Comparison of ENCODE assay signal across 13 cellular contexts in genomic region chr3:112072387-112073060, GRCh38. TPM values are rescaled to one million over a fixed set of nuclear protein-coding genes. Genes with fewer than 3 reads are reported as not detected.
A peak's percentile ranks its signal among the peaks of the same experiment; 100 is the strongest.
DNase-seq lines count a peak whose midpoint lies in the region; ATAC-seq and TF ChIP-seq lines count a peak whose summit lies in the region.
"Not testable (repeated sequence)": the region's sequence is repeated elsewhere in the genome, so short reads cannot be mapped to it uniquely, and the experiment has no call there.
"Had no signal": no experiment of that assay in that cellular context is flagged by ENCODE, and none has a peak within 500 bp of the region (broad histone marks: within the 10 kb centered on the region; RNA-seq: fewer than 3 reads in every experiment).

No MANE protein-coding gene starts in this region.

- peak; percentile 73 to 79 for ATAC-seq in naive thymus-derived CD8-positive, alpha-beta T cell

- POLR2A ChIA-PET in MCF 10A (lab: Yijun Ruan, JAX): interaction anchor here (0.9 to 1.9 kb wide), 3 partner anchors 10 to 94 kb away, joined by 3 to 4 read pairs (median 3); partner anchors contain the start of genes ABHD10 and C3orf52
- POLR2A ChIA-PET in naive thymus-derived CD8-positive, alpha-beta T cell (lab: Charles Lee): interaction anchor here (0.7 to 1.8 kb wide), 5 partner anchors 13 to 425 kb away, joined by 3 to 7 read pairs (median 3); partner anchors contain the start of genes ABHD10 and GCSAM

- peaks cover 17% of the 10 kb centered on the region for H3K9me3 Mint-ChIP-seq in activated T-helper 2 cell treated with anti-CD3 and anti-CD28 coated beads, Interferon-gamma antibody, Interleukin-2, Interleukin-4, amounts not matched to agents 10 μg/mL and 5 μg/mL and 100 μg/mL, durations not matched to agents 14 hours and 24 hours and 36 hours
- not testable (repeated sequence) for H3K9me3 Mint-ChIP-seq in MCF 10A (ENCODE audit: unreplicated experiment); naive thymus-derived CD8-positive, alpha-beta T cell

- H3K4me3 Mint-ChIP-seq in activated T-helper 2 cell treated with anti-CD3 and anti-CD28 coated beads, Interferon-gamma antibody, Interleukin-2, Interleukin-4, amounts not matched to agents 10 μg/mL and 5 μg/mL and 100 μg/mL, durations not matched to agents 14 hours and 24 hours and 36 hours (ENCODE audit: low read depth): peak overlapping the region; percentile 20
- not testable (repeated sequence) for H3K4me3 Mint-ChIP-seq in MCF 10A (ENCODE audit: unreplicated experiment)
- H3K4me3 Mint-ChIP-seq in naive thymus-derived CD8-positive, alpha-beta T cell: peak overlapping the region; percentile 65 to 91 (median 85)

- CTCF ChIA-PET in MCF 10A (lab: Yijun Ruan, JAX): interaction anchor here (0.6 to 1.4 kb wide), 6 partner anchors 26 to 907 kb away, joined by 3 to 6 read pairs (median 3); no protein-coding TSS in a partner anchor

- H3K27ac Mint-ChIP-seq in activated T-helper 2 cell treated with anti-CD3 and anti-CD28 coated beads, Interferon-gamma antibody, Interleukin-2, Interleukin-4, amounts not matched to agents 10 μg/mL and 5 μg/mL and 100 μg/mL, durations not matched to agents 14 hours and 24 hours and 36 hours: peak overlapping the region; percentile 53
- H3K27ac Mint-ChIP-seq in MCF 10A (ENCODE audit: low read depth, unreplicated experiment): peak overlapping the region; percentile 9
- peak overlapping the region; percentile 69 to 97 (median 93) for H3K27ac Mint-ChIP-seq in naive thymus-derived CD8-positive, alpha-beta T cell

- not testable (repeated sequence) for BruUV-seq in MCF 10A (replicated peaks; lab: Mats Ljungman, UMichigan)

- peaks cover 11% of the 10 kb centered on the region for H3K36me3 Mint-ChIP-seq in activated T-helper 2 cell treated with anti-CD3 and anti-CD28 coated beads, Interferon-gamma antibody, Interleukin-2, Interleukin-4, amounts not matched to agents 10 μg/mL and 5 μg/mL and 100 μg/mL, durations not matched to agents 14 hours and 24 hours and 36 hours (ENCODE audit: low read depth)
- H3K36me3 Mint-ChIP-seq in MCF 10A (ENCODE audit: insufficient read depth, unreplicated experiment); naive thymus-derived CD8-positive, alpha-beta T cell: not testable (repeated sequence)

- DNase-seq in NCI-H2029 treated with DMSO at 0.1 percent for 48 hours (lab: John Stamatoyannopoulos, UW): peak; percentile 32
- peak; percentile 27 for DNase-seq in activated CD4-positive, CD25-positive, alpha-beta regulatory T cell treated with anti-CD3 and anti-CD28 coated beads, Interleukin-2, amount 50 U/mL, for 16 hours (ENCODE audit: low read depth, low spot score)
- peak; percentile 73 for DNase-seq in activated CD8-positive, alpha-beta memory T cell treated with anti-CD3 and anti-CD28 coated beads for 24 hours
- peak; percentile 75 for DNase-seq in activated T-helper 2 cell treated with anti-CD3 and anti-CD28 coated beads, Interferon-gamma antibody, Interleukin-2, Interleukin-4, amounts not matched to agents 10 μg/mL and 5 μg/mL and 100 μg/mL, durations not matched to agents 14 hours and 24 hours and 36 hours (ENCODE audit: low spot score)
- not testable (repeated sequence) for DNase-seq in MCF 10A (ENCODE audit: unreplicated experiment)
- DNase-seq in naive thymus-derived CD8-positive, alpha-beta T cell: peak; percentile 32 to 91 (median 74)
- peak in 2 of 3 experiments; percentile 24 to 32 for DNase-seq in stimulated activated CD4-positive, alpha-beta T cell treated with anti-CD3 and anti-CD28 coated beads, TNF-alpha, amount 100 ng/mL, for 4 hours (ENCODE audit: low read depth in 3 of 3)

- H3K4me1 Mint-ChIP-seq in activated T-helper 2 cell treated with anti-CD3 and anti-CD28 coated beads, Interferon-gamma antibody, Interleukin-2, Interleukin-4, amounts not matched to agents 10 μg/mL and 5 μg/mL and 100 μg/mL, durations not matched to agents 14 hours and 24 hours and 36 hours (ENCODE audit: low read depth): peaks cover 38% of the 10 kb centered on the region
- H3K4me1 Mint-ChIP-seq in MCF 10A (ENCODE audit: insufficient read depth, unreplicated experiment): peaks cover 25% of the 10 kb centered on the region
- peaks cover 24 to 56% (median 40%) of the 10 kb centered on the region in 4 donors for H3K4me1 Mint-ChIP-seq in naive thymus-derived CD8-positive, alpha-beta T cell

- H3K27me3 Mint-ChIP-seq in activated T-helper 2 cell treated with anti-CD3 and anti-CD28 coated beads, Interferon-gamma antibody, Interleukin-2, Interleukin-4, amounts not matched to agents 10 μg/mL and 5 μg/mL and 100 μg/mL, durations not matched to agents 14 hours and 24 hours and 36 hours (ENCODE audit: low read depth); MCF 10A (ENCODE audit: insufficient read depth, unreplicated experiment); naive thymus-derived CD8-positive, alpha-beta T cell: not testable (repeated sequence)

- intact Hi-C loops in activated T-helper 2 cell treated with anti-CD3 and anti-CD28 coated beads, Interferon-gamma antibody, Interleukin-2, Interleukin-4, amounts not matched to agents 10 μg/mL and 5 μg/mL and 100 μg/mL, durations not matched to agents 14 hours and 24 hours and 36 hours (cut with micrococcal nuclease); MCF 10A (cut with micrococcal nuclease): not testable (repeated sequence)

- TF ChIP-seq CTCF in MCF 10A (IDR thresholded peaks at IDR 0.05; ENCODE audit: unreplicated experiment): not testable (repeated sequence)

RNA-seq across cellular contexts. Expression of gene C3orf52, which starts 13.7 kb away (rescaled TPM):
- total RNA-seq in activated T-helper 2 cell treated with anti-CD3 and anti-CD28 coated beads, Interferon-gamma antibody, Interleukin-2, Interleukin-4, amounts not matched to agents 10 μg/mL and 5 μg/mL and 100 μg/mL, durations not matched to agents 14 hours and 24 hours and 36 hours: 11.7 and 13.3 TPM in 2 replicates
- 10.4 and 16.1 TPM in 2 replicates for total RNA-seq in MCF 10A (2022)
- under 1 TPM; 0.94 to 0.96 TPM for total RNA-seq in naive thymus-derived CD8-positive, alpha-beta T cell
- under 1 TPM; 0.54 to 0.96 (median 0.64) TPM for polyA plus RNA-seq in naive thymus-derived CD8-positive, alpha-beta T cell

RNA-seq across cellular contexts. Expression of gene TMPRSS7, which starts 38.0 kb away (rescaled TPM):
- not detected in 2 replicates for total RNA-seq in activated T-helper 2 cell treated with anti-CD3 and anti-CD28 coated beads, Interferon-gamma antibody, Interleukin-2, Interleukin-4, amounts not matched to agents 10 μg/mL and 5 μg/mL and 100 μg/mL, durations not matched to agents 14 hours and 24 hours and 36 hours
- total RNA-seq in MCF 10A (2022): 0.22 TPM in 1 of 2 replicates, not detected in the other
- total RNA-seq in naive thymus-derived CD8-positive, alpha-beta T cell: not detected
- polyA plus RNA-seq in naive thymus-derived CD8-positive, alpha-beta T cell: under 1 TPM in 2 of 3 donors, not detected in 1; 0.08 to 0.12 TPM
- total RNA-seq: cardiac septum, fibroblast of lung, liver, myocyte, osteocyte, temporal lobe had no signal
- polyA plus RNA-seq: fibroblast of lung, liver had no signal

Comparison
In these comparisons a context has a peak if more than half of its experiments do, and no peak if none do; other contexts are left out.
1. H3K27ac Mint-ChIP-seq: peak in every context shown above with its lines; median percentile 93 in naive thymus-derived CD8-positive, alpha-beta T cell; 53 in activated T-helper 2 cell treated with anti-CD3 and anti-CD28 coated beads, Interferon-gamma antibody, Interleukin-2, Interleukin-4, amounts not matched to agents 10 μg/mL and 5 μg/mL and 100 μg/mL, durations not matched to agents 14 hours and 24 hours and 36 hours; 9 in MCF 10A.